ENCODE assay signal across 8 cellular contexts in genomic region chr6:170147832-170148708, GRCh38.
DNase-seq lines count a peak whose midpoint lies in the region; ATAC-seq lines count a peak whose summit lies in the region.

No MANE protein-coding gene starts in this region.

- H3K4me1 Mint-ChIP-seq in T-helper 1 cell treated with Interleukin-12 subunit alpha and Interleukin-12 subunit beta and Interleukin-4 antibody, amounts not matched to agents 30 μg/mL and 1 μg/mL, for 36 hours (ENCODE audit: low read depth), result peaks cover 27% of the 10 kb centered on the region

- H3K27me3 Mint-ChIP-seq in T-helper 1 cell treated with Interleukin-12 subunit alpha and Interleukin-12 subunit beta and Interleukin-4 antibody, amounts not matched to agents 30 μg/mL and 1 μg/mL, for 36 hours (ENCODE audit: low read depth), result peaks cover 35% of the 10 kb centered on the region

- DNase-seq in central memory CD4-positive, alpha-beta T cell, result peak; percentile 19
- DNase-seq in stimulated activated CD4-positive, alpha-beta T cell treated with anti-CD3 and anti-CD28 coated beads, TNF-alpha, amount 100 ng/mL, for 48 hours (ENCODE audit: low read depth in 3 of 3), result peak in 2 of 3 donors; percentile 23 to 36
- no peak for DNase-seq in retina
- DNase-seq in NCI-H524 treated with DMSO at 0.1 percent for 48 hours (lab: John Stamatoyannopoulos, UW), result no peak
- no peak for DNase-seq in NCI-H524 (lab: John Stamatoyannopoulos, UW)

- H3K27ac Mint-ChIP-seq in T-helper 1 cell treated with Interleukin-12 subunit alpha and Interleukin-12 subunit beta and Interleukin-4 antibody, amounts not matched to agents 30 μg/mL and 1 μg/mL, for 36 hours, result peak overlapping the region; percentile 88

- peaks cover 23% of the 10 kb centered on the region for H3K9me3 Mint-ChIP-seq in T-helper 1 cell treated with Interleukin-12 subunit alpha and Interleukin-12 subunit beta and Interleukin-4 antibody, amounts not matched to agents 30 μg/mL and 1 μg/mL, for 36 hours

- H3K36me3 Mint-ChIP-seq in T-helper 1 cell treated with Interleukin-12 subunit alpha and Interleukin-12 subunit beta and Interleukin-4 antibody, amounts not matched to agents 30 μg/mL and 1 μg/mL, for 36 hours (ENCODE audit: low read depth), result peaks cover 8% of the 10 kb centered on the region

- peak; percentile 73 for ATAC-seq in GM21390 (IDR thresholded peaks at IDR 0.05; ENCODE audit: unreplicated experiment)
- no peak for ATAC-seq in GM18502 (IDR thresholded peaks at IDR 0.05; ENCODE audit: poor library complexity, unreplicated experiment)

- peak overlapping the region; percentile 68 for H3K4me3 Mint-ChIP-seq in T-helper 1 cell treated with Interleukin-12 subunit alpha and Interleukin-12 subunit beta and Interleukin-4 antibody, amounts not matched to agents 30 μg/mL and 1 μg/mL, for 36 hours

Comparison
In these comparisons a context has a peak if more than half of its experiments do, and no peak if none do; other contexts are left out.
1. DNase-seq: peak in central memory CD4-positive, alpha-beta T cell (single experiment) and stimulated activated CD4-positive, alpha-beta T cell treated with anti-CD3 and anti-CD28 coated beads, TNF-alpha, amount 100 ng/mL, for 48 hours (2 of 3); none in retina (single experiment), NCI-H524 treated with DMSO at 0.1 percent for 48 hours (single experiment) and NCI-H524 (0 of 2).